ENCODE assay signal across 21 cellular contexts in the genomic region with DNA sequence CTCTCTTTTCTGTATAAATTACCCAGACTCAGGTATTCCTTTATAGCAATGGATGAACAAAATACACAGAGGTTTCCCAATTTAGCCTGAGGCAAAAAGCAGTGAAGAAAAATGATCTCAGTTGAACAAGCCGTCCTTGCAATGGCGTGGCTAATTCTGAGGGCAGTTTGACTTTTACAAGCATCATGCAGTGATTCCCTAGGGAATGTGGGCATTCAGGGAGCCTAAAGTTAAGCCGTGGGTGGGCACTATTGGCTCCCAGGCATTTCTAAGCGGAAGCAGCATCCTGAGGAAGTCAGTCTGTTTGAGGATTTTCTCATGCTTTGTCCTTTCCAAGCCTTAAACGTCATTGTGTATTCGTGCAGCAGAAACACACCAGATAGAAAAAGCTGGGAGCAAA.
DNase-seq lines count a peak whose midpoint lies in the region; ATAC-seq and TF ChIP-seq lines count a peak whose summit lies in the region.
"Had no signal": no experiment of that assay in that cellular context is flagged by ENCODE, and none has a peak within 500 bp of the region (broad histone marks: within the 10 kb centered on the region; RNA-seq: fewer than 3 reads in every experiment).

No MANE protein-coding gene starts in this region.

- ATAC-seq in SK-N-SH treated with all-trans-retinoic acid at 6 μM for 48 hours = no peak
- ATAC-seq: GM12878 had no signal

- no peak overlapping the region for H3K27ac ChIP-seq in breast epithelium
- peak overlapping the region; percentile 37 to 50 for H3K27ac ChIP-seq in coronary artery
- H3K27ac ChIP-seq: 22Rv1, SJSA1 had no signal

- no peak overlapping the region for H3K4me3 Mint-ChIP-seq in MCF 10A (ENCODE audit: unreplicated experiment)
- H3K4me3 Mint-ChIP-seq: CD4-positive, alpha-beta memory T cell; H9 had no signal

- intact Hi-C loops in MCF 10A (cut with micrococcal nuclease) (no loop called here), breast epithelium (cut with DNase I; ENCODE audit: low total_unique reads) (no loop called here)

- BruUV-seq in MCF 10A (replicated peaks; lab: Mats Ljungman, UMichigan) = no TSS peak

- no peak overlapping the region for H3K4me3 ChIP-seq in breast epithelium
- H3K4me3 ChIP-seq in coronary artery = no peak overlapping the region
- H3K4me3 ChIP-seq: GM12878, SJSA1 had no signal

- no peak overlapping the region for H3K27ac Mint-ChIP-seq in MCF 10A (ENCODE audit: low read depth, unreplicated experiment)
- H3K27ac Mint-ChIP-seq: CD4-positive, alpha-beta memory T cell had no signal

- CTCF ChIA-PET in MCF 10A (lab: Yijun Ruan, JAX) = interaction anchor here (4.9 kb wide), 1 partner anchor 17 kb away, joined by 18 read pairs; no protein-coding TSS in a partner anchor

- POLR2A ChIA-PET in MCF 10A (lab: Yijun Ruan, JAX) = no interaction called here

- H3K36me3 Mint-ChIP-seq in MCF 10A (ENCODE audit: insufficient read depth, unreplicated experiment) = no peaks in the 10 kb centered on the region
- H3K36me3 Mint-ChIP-seq: CD4-positive, alpha-beta memory T cell had no signal

- no peaks in the 10 kb centered on the region for H3K27me3 Mint-ChIP-seq in MCF 10A (ENCODE audit: insufficient read depth, unreplicated experiment)

- no peaks in the 10 kb centered on the region for H3K27me3 ChIP-seq in breast epithelium
- H3K27me3 ChIP-seq: SJSA1 had no signal

- no peaks in the 10 kb centered on the region for H3K4me1 ChIP-seq in breast epithelium
- H3K4me1 ChIP-seq: BE2C had no signal

- TF ChIP-seq POLR2A in breast epithelium (IDR thresholded peaks at IDR 0.05) = no peak

- DNase-seq in MCF 10A (ENCODE audit: unreplicated experiment) = peak; percentile 49
- DNase-seq in breast epithelium (ENCODE audit: low spot score in 2 of 2) = no peak
- no peak for DNase-seq in coronary artery (ENCODE audit: low spot score)
- peak; percentile 12 to 23 for DNase-seq in lung microvascular endothelial cell (ENCODE audit: low read depth in 2 of 2)
- DNase-seq in C1 segment of cervical spinal cord (lab: John Stamatoyannopoulos, UW) = no peak
- no peak for DNase-seq in anterior cingulate cortex (lab: John Stamatoyannopoulos, UW)
- no peak for DNase-seq in NCI-H2029 (lab: John Stamatoyannopoulos, UW)
- DNase-seq: BE2C; CD4-positive, alpha-beta memory T cell; DMS79; GDM1; H9; Karpas-422; NCI-H1417; NCI-H187 treated with DMSO at 0.1 percent for 48 hours; NCI-H2171; NCI-H446 treated with DMSO at 0.1 percent for 48 hours had no signal

- TF ChIP-seq CTCF in MCF 10A (IDR thresholded peaks at IDR 0.05; ENCODE audit: unreplicated experiment) (no peak), breast epithelium (IDR thresholded peaks at IDR 0.05) (no peak), coronary artery (IDR thresholded peaks at IDR 0.05) (no peak)

- no peaks in the 10 kb centered on the region for H3K36me3 ChIP-seq in breast epithelium
- H3K36me3 ChIP-seq: BE2C, SJSA1 had no signal

- H3K9me3 ChIP-seq in breast epithelium = peaks cover 0 to 4% of the 10 kb centered on the region in 2 donors
- H3K9me3 ChIP-seq: BE2C, SJSA1 had no signal

- no peaks in the 10 kb centered on the region for H3K9me3 Mint-ChIP-seq in MCF 10A (ENCODE audit: unreplicated experiment)

- no peaks in the 10 kb centered on the region for H3K4me1 Mint-ChIP-seq in MCF 10A (ENCODE audit: insufficient read depth, unreplicated experiment)
- H3K4me1 Mint-ChIP-seq: CD4-positive, alpha-beta memory T cell had no signal

TF ChIP-seq in SK-N-SH treated with all-trans-retinoic acid at 6 μM for 48 hours, 23 proteins besides CTCF, POLR2A, EP300 and RAD21:
- TF ChIP-seq OSR1 (CRISPR knock-in tag; IDR thresholded peaks at IDR 0.05) (no peak), TSHZ2 (CRISPR knock-in tag; IDR thresholded peaks at IDR 0.05) (no peak), ISL1 (CRISPR knock-in tag; IDR thresholded peaks at IDR 0.05) (no peak), CSRNP3 (CRISPR knock-in tag; IDR thresholded peaks at IDR 0.05) (no peak), BACH2 (CRISPR knock-in tag; IDR thresholded peaks at IDR 0.05; ENCODE audit: borderline replicate concordance) (no peak), RARB (CRISPR knock-in tag; IDR thresholded peaks at IDR 0.05) (no peak), CSDC2 (CRISPR knock-in tag; IDR thresholded peaks at IDR 0.05) (no peak), ZFP3 (CRISPR knock-in tag; IDR thresholded peaks at IDR 0.05) (no peak)
- TF ChIP-seq, protein P1, sequence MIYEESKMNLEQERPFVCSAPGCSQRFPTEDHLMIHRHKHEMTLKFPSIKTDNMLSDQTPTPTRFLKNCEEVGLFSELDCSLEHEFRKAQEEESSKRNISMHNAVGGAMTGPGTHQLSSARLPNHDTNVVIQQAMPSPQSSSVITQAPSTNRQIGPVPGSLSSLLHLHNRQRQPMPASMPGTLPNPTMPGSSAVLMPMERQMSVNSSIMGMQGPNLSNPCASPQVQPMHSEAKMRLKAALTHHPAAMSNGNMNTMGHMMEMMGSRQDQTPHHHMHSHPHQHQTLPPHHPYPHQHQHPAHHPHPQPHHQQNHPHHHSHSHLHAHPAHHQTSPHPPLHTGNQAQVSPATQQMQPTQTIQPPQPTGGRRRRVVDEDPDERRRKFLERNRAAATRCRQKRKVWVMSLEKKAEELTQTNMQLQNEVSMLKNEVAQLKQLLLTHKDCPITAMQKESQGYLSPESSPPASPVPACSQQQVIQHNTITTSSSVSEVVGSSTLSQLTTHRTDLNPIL (CRISPR knock-in tag; IDR thresholded peaks at IDR 0.05; ENCODE audit: low read depth) = no peak

Comparison
In these comparisons a context has a peak if more than half of its experiments do, and no peak if none do; other contexts are left out.
1. DNase-seq: peak in MCF 10A (single experiment) and lung microvascular endothelial cell (2 of 2); none in breast epithelium (0 of 2), coronary artery (single experiment), C1 segment of cervical spinal cord (0 of 14), anterior cingulate cortex (0 of 58) and NCI-H2029 (single experiment).
2. H3K27ac ChIP-seq: peak in coronary artery (2 of 2); none in breast epithelium (0 of 2).